ENCODE assay signal across 17 cellular contexts in genomic region chr1:145847827-145848226, GRCh38. TPM values are rescaled to one million over a fixed set of nuclear protein-coding genes. Genes with fewer than 3 reads are reported as not detected.
DNase-seq lines count a peak whose midpoint lies in the region; ATAC-seq and TF ChIP-seq lines count a peak whose summit lies in the region.
"Had no signal": no experiment of that assay in that cellular context is flagged by ENCODE, and none has a peak within 500 bp of the region (broad histone marks: within the 10 kb centered on the region; RNA-seq: fewer than 3 reads in every experiment).

No MANE protein-coding gene starts in this region.

- no peaks in the 10 kb centered on the region for H3K27me3 ChIP-seq in breast epithelium
- no peaks in the 10 kb centered on the region for H3K27me3 ChIP-seq in mammary epithelial cell (ENCODE audit: insufficient read depth, low read length)
- H3K27me3 ChIP-seq in CD8-positive, alpha-beta memory T cell (ENCODE audit: insufficient read depth, low read length, poor library complexity, severe bottlenecking), result no peaks in the 10 kb centered on the region
- H3K27me3 ChIP-seq in naive thymus-derived CD4-positive, alpha-beta T cell (ENCODE audit: control insufficient read depth in 2 of 2, insufficient read depth in 2 of 2, low read length in 2 of 2), result no peaks in the 10 kb centered on the region
- H3K27me3 ChIP-seq: BE2C had no signal

- intact Hi-C loops in breast epithelium (cut with DNase I; ENCODE audit: low total_unique reads) (no loop called here), mammary epithelial cell (cut with micrococcal nuclease) (loop anchor here (5.0 kb wide), 1 partner anchor 114 kb away; the partner anchor contains the start of genes ANKRD34A and POLR3GL)
- intact Hi-C loops in naive thymus-derived CD4-positive, alpha-beta T cell (cut with micrococcal nuclease), result no loop called here

- H3K9me3 ChIP-seq in breast epithelium, result no peaks in the 10 kb centered on the region
- no peaks in the 10 kb centered on the region for H3K9me3 ChIP-seq in mammary epithelial cell (replicated peaks; ENCODE audit: insufficient read depth, low read length)
- H3K9me3 ChIP-seq in CD8-positive, alpha-beta memory T cell (ENCODE audit: low read length), result no peaks in the 10 kb centered on the region
- H3K9me3 ChIP-seq in naive thymus-derived CD4-positive, alpha-beta T cell (ENCODE audit: control insufficient read depth in 2 of 3, low read length in 3 of 3), result no peaks in the 10 kb centered on the region
- H3K9me3 ChIP-seq: A549, BE2C had no signal

- no peaks in the 10 kb centered on the region for H3K4me1 ChIP-seq in breast epithelium
- peaks cover 36% of the 10 kb centered on the region for H3K4me1 ChIP-seq in mammary epithelial cell (ENCODE audit: insufficient read depth, low read length)
- peaks cover 10% of the 10 kb centered on the region for H3K4me1 ChIP-seq in CD8-positive, alpha-beta memory T cell (ENCODE audit: insufficient read depth, low read length)
- peaks cover 10 to 15% of the 10 kb centered on the region in 2 donors for H3K4me1 ChIP-seq in naive thymus-derived CD4-positive, alpha-beta T cell (ENCODE audit: control insufficient read depth in 2 of 2, insufficient read depth in 2 of 2, low read length in 2 of 2)
- H3K4me1 ChIP-seq: BE2C had no signal

- peaks cover 5 to 7% (median 6%) of the 10 kb centered on the region in 3 donors for H3K4me1 Mint-ChIP-seq in CD8-positive, alpha-beta memory T cell
- H3K4me1 Mint-ChIP-seq in naive thymus-derived CD4-positive, alpha-beta T cell, result peaks cover 6 to 23% (median 18%) of the 10 kb centered on the region in 7 donors
- peaks cover 5% of the 10 kb centered on the region for H3K4me1 Mint-ChIP-seq in type B pancreatic cell (ENCODE audit: unreplicated experiment)

- 71% methylated on average over 3 of the region's 3 CpGs for whole genome bisulfite sequencing in mammary epithelial cell (ENCODE audit: low coverage, missing lambda C conversion rate)

- H3K27me3 Mint-ChIP-seq in CD8-positive, alpha-beta memory T cell, result no peaks in the 10 kb centered on the region
- no peaks in the 10 kb centered on the region for H3K27me3 Mint-ChIP-seq in naive thymus-derived CD4-positive, alpha-beta T cell
- no peaks in the 10 kb centered on the region for H3K27me3 Mint-ChIP-seq in type B pancreatic cell

- no TSS peak for BruUV-seq in mammary epithelial cell (replicated peaks; lab: Mats Ljungman, UMichigan)

- peaks cover 2% of the 10 kb centered on the region for H4K20me1 ChIP-seq in mammary epithelial cell (ENCODE audit: insufficient read depth, low read length)

- POLR2A ChIA-PET in CD8-positive, alpha-beta memory T cell (lab: Charles Lee), result interaction anchor here (0.5 to 5.4 kb wide), 2 partner anchors 11 to 13 kb away, joined by 3 to 44 read pairs; partner anchors contain the start of gene PIAS3
- POLR2A ChIA-PET in naive thymus-derived CD4-positive, alpha-beta T cell (lab: Charles Lee), result interaction anchor here (0.6 to 4.7 kb wide), 6 partner anchors 11 to 146 kb away, joined by 3 to 49 read pairs (median 4); partner anchors contain the start of genes LIX1L and PIAS3

- H3K9me3 Mint-ChIP-seq in CD8-positive, alpha-beta memory T cell, result no peaks in the 10 kb centered on the region
- no peaks in the 10 kb centered on the region for H3K9me3 Mint-ChIP-seq in naive thymus-derived CD4-positive, alpha-beta T cell
- no peaks in the 10 kb centered on the region for H3K9me3 Mint-ChIP-seq in type B pancreatic cell
- H3K9me3 Mint-ChIP-seq: CD14-positive monocyte had no signal

- peak overlapping the region in 5 of 8 donors; percentile 17 to 92 (median 44) for H3K27ac Mint-ChIP-seq in CD8-positive, alpha-beta memory T cell
- H3K27ac Mint-ChIP-seq in naive thymus-derived CD4-positive, alpha-beta T cell, result peak overlapping the region in 5 of 9 donors; percentile 4 to 56 (median 38)
- no peak overlapping the region for H3K27ac Mint-ChIP-seq in type B pancreatic cell

- H3K4me3 ChIP-seq in breast epithelium (no peak overlapping the region), mammary epithelial cell (replicated peaks in 1 of 3; ENCODE audit: insufficient read depth in 1 of 3, low read depth in 2 of 3, low read length in 3 of 3) (no peak overlapping the region)
- H3K4me3 ChIP-seq in CD8-positive, alpha-beta memory T cell (ENCODE audit: low read length), result no peak overlapping the region
- no peak overlapping the region for H3K4me3 ChIP-seq in naive thymus-derived CD4-positive, alpha-beta T cell (ENCODE audit: low read length)
- H3K4me3 ChIP-seq: A549, GM12878, GM23248 had no signal

- peaks cover 5 to 42% (median 12%) of the 10 kb centered on the region in 3 donors for H3K36me3 Mint-ChIP-seq in CD8-positive, alpha-beta memory T cell
- peaks cover 0 to 12% (median 3%) of the 10 kb centered on the region in 5 donors for H3K36me3 Mint-ChIP-seq in naive thymus-derived CD4-positive, alpha-beta T cell
- H3K36me3 Mint-ChIP-seq in type B pancreatic cell, result peaks cover 17% of the 10 kb centered on the region

- peaks cover 15% of the 10 kb centered on the region for H3K36me3 ChIP-seq in breast epithelium
- H3K36me3 ChIP-seq in mammary epithelial cell (ENCODE audit: insufficient read depth, low read length), result peaks cover 30% of the 10 kb centered on the region
- H3K36me3 ChIP-seq in CD8-positive, alpha-beta memory T cell (ENCODE audit: insufficient read depth, low read length), result peaks cover 6% of the 10 kb centered on the region
- peaks cover 0 to 22% (median 0%) of the 10 kb centered on the region in 3 experiments for H3K36me3 ChIP-seq in naive thymus-derived CD4-positive, alpha-beta T cell (ENCODE audit: control insufficient read depth in 2 of 3, insufficient read depth in 3 of 3, low read length in 3 of 3)

- H3K4me3 Mint-ChIP-seq in CD8-positive, alpha-beta memory T cell, result peak overlapping the region in 1 of 7 donors; percentile 38
- H3K4me3 Mint-ChIP-seq in naive thymus-derived CD4-positive, alpha-beta T cell, result no peak overlapping the region
- H3K4me3 Mint-ChIP-seq in type B pancreatic cell, result peak overlapping the region; percentile 6
- H3K4me3 Mint-ChIP-seq: CD14-positive monocyte had no signal

- in situ Hi-C loops in mammary epithelial cell (cut with MboI; ENCODE audit: low sequenced_read_pairs in 2 of 2), result loop anchor here in 1 of 2 donors (10.0 kb wide), 1 partner anchor 167 kb away; no protein-coding TSS in a partner anchor

- no peak for TF ChIP-seq CTCF in breast epithelium (IDR thresholded peaks at IDR 0.05)
- no peak for TF ChIP-seq CTCF in mammary epithelial cell (conservative IDR thresholded peaks at IDR 0.05 in 1 of 2, IDR thresholded peaks at IDR 0.05 in 1 of 2; ENCODE audit: extremely low read depth in 1 of 2, insufficient read depth in 1 of 2, low read depth in 1 of 2, low read length in 2 of 2)
- TF ChIP-seq CTCF in type B pancreatic cell (conservative IDR thresholded peaks at IDR 0.05), result no peak

- H2AFZ ChIP-seq in mammary epithelial cell (ENCODE audit: low read depth, low read length), result no peak overlapping the region
- H2AFZ ChIP-seq: GM23248 had no signal

- H3K27ac ChIP-seq in breast epithelium, result peak overlapping the region; percentile 22 to 25
- no peak overlapping the region for H3K27ac ChIP-seq in mammary epithelial cell (ENCODE audit: insufficient read depth, low read depth, low read length)
- H3K27ac ChIP-seq in CD8-positive, alpha-beta memory T cell (ENCODE audit: low read depth, low read length), result no peak overlapping the region
- H3K27ac ChIP-seq in naive thymus-derived CD4-positive, alpha-beta T cell (ENCODE audit: low read depth, low read length), result no peak overlapping the region
- H3K27ac ChIP-seq: A549, GM23248 had no signal

- H3K79me2 ChIP-seq in mammary epithelial cell (ENCODE audit: insufficient read depth, low read length), result no peaks in the 10 kb centered on the region

- dilution Hi-C loops in mammary epithelial cell (cut with HindIII; ENCODE audit: low sequenced_read_pairs), result no loop called here

- H3K4me2 ChIP-seq in mammary epithelial cell (ENCODE audit: insufficient read depth, low read depth, low read length), result no peak overlapping the region
- H3K4me2 ChIP-seq: A549 had no signal

- DNase-seq in breast epithelium (ENCODE audit: low spot score in 2 of 2) (no peak), mammary epithelial cell (no peak), type B pancreatic cell (ENCODE audit: extremely low spot score, unreplicated experiment) (no peak), NCI-H446 (lab: John Stamatoyannopoulos, UW) (no peak), C1 segment of cervical spinal cord (lab: John Stamatoyannopoulos, UW) (no peak)
- no peak for DNase-seq in CD8-positive, alpha-beta memory T cell
- no peak for DNase-seq in naive thymus-derived CD4-positive, alpha-beta T cell
- DNase-seq: BE2C, Calu3, DMS 273 treated with DMSO at 0.1 percent for 48 hours, DMS79, GM23248, H7 had no signal

- CTCF ChIA-PET in mammary epithelial cell (lab: Charles Lee; ENCODE audit: low non-redundant PET), result no interaction called here
- CTCF ChIA-PET in CD8-positive, alpha-beta memory T cell (lab: Charles Lee), result interaction anchor here (1.2 to 7.1 kb wide), 8 partner anchors 11 to 165 kb away, joined by 4 to 160 read pairs (median 24); partner anchors contain the start of genes LIX1L, PIAS3 and RBM8A
- CTCF ChIA-PET in naive thymus-derived CD4-positive, alpha-beta T cell (lab: Charles Lee), result interaction anchor here (0.7 to 5.8 kb wide), 7 partner anchors 10 to 166 kb away, joined by 3 to 81 read pairs (median 6); partner anchors contain the start of gene PIAS3

- no peak for ATAC-seq in naive thymus-derived CD4-positive, alpha-beta T cell
- ATAC-seq: A549, GM12878 had no signal

- no peak overlapping the region for H3K9ac ChIP-seq in mammary epithelial cell (ENCODE audit: insufficient read depth, low read length)
- H3K9ac ChIP-seq: GM23248 had no signal

- no peak for TF ChIP-seq POLR2A in breast epithelium (IDR thresholded peaks at IDR 0.05)

RNA-seq across cellular contexts. Expression of gene NUDT17, which starts 2.4 kb away (rescaled TPM):
- total RNA-seq in breast epithelium (1 to 10 TPM; 2.5 to 4.0 (median 3.3) TPM), mammary epithelial cell (1 to 10 TPM; 2.7 to 4.3 TPM), type B pancreatic cell (ENCODE audit: low replicate concordance) (2.1 and 4.0 TPM in 2 replicates)
- polyA plus RNA-seq in mammary epithelial cell, result 2.5 TPM
- not detected for polyA minus RNA-seq in mammary epithelial cell
- total RNA-seq in CD8-positive, alpha-beta memory T cell, result 1 to 10 TPM; 1.6 to 2.2 TPM
- 2.8 TPM for polyA plus RNA-seq in CD8-positive, alpha-beta memory T cell
- 1 to 10 TPM; 2.9 to 6.7 (median 3.4) TPM for total RNA-seq in naive thymus-derived CD4-positive, alpha-beta T cell
- 1 to 10 TPM; 5.7 to 7.6 TPM for polyA plus RNA-seq in naive thymus-derived CD4-positive, alpha-beta T cell

RNA-seq across cellular contexts. Expression of gene PIAS3, which starts 11.1 kb away (rescaled TPM):
- total RNA-seq in breast epithelium (10 to 100 TPM; 14.1 to 53.3 (median 31.8) TPM), mammary epithelial cell (10 to 100 TPM; 21.7 to 58.8 TPM), type B pancreatic cell (ENCODE audit: low replicate concordance) (18.4 and 40.0 TPM in 2 replicates)
- 40.5 TPM for polyA plus RNA-seq in mammary epithelial cell
- polyA minus RNA-seq in mammary epithelial cell, result 89.4 TPM
- 10 to 100 TPM; 16.7 to 18.3 TPM for total RNA-seq in CD8-positive, alpha-beta memory T cell
- polyA plus RNA-seq in CD8-positive, alpha-beta memory T cell, result 21.2 TPM
- total RNA-seq in naive thymus-derived CD4-positive, alpha-beta T cell, result 10 to 100 TPM; 21.4 to 28.3 (median 23.0) TPM
- polyA plus RNA-seq in naive thymus-derived CD4-positive, alpha-beta T cell, result 10 to 100 TPM in 1 of 2 donors, 1 to 10 TPM in 1; 6.7 to 15.2 TPM

RNA-seq across cellular contexts. Expression of gene POLR3C, which starts 23.8 kb away (rescaled TPM):
- total RNA-seq in breast epithelium, result 10 to 100 TPM; 40.5 to 50.3 (median 40.6) TPM
- total RNA-seq in mammary epithelial cell, result 10 to 100 TPM; 36.2 to 44.3 TPM
- 36.6 TPM for polyA plus RNA-seq in mammary epithelial cell
- 38.2 TPM for polyA minus RNA-seq in mammary epithelial cell
- 10 to 100 TPM; 53.1 to 54.1 TPM for total RNA-seq in CD8-positive, alpha-beta memory T cell
- polyA plus RNA-seq in CD8-positive, alpha-beta memory T cell, result 47.5 TPM
- 10 to 100 TPM; 22.0 to 44.4 (median 32.5) TPM for total RNA-seq in naive thymus-derived CD4-positive, alpha-beta T cell
- 10 to 100 TPM; 45.7 to 48.9 TPM for polyA plus RNA-seq in naive thymus-derived CD4-positive, alpha-beta T cell
- 27.6 and 28.3 TPM in 2 replicates for total RNA-seq in type B pancreatic cell (ENCODE audit: low replicate concordance)

RNA-seq across cellular contexts. Expression of gene RNF115, which starts 23.9 kb away (rescaled TPM):
- 10 to 100 TPM; 24.3 to 28.2 (median 26.1) TPM for total RNA-seq in breast epithelium
- total RNA-seq in mammary epithelial cell, result 10 to 100 TPM; 11.1 to 12.0 TPM
- polyA plus RNA-seq in mammary epithelial cell, result 5.6 TPM
- polyA minus RNA-seq in mammary epithelial cell, result 4.1 TPM
- 10 to 100 TPM; 16.9 to 17.8 TPM for total RNA-seq in CD8-positive, alpha-beta memory T cell
- polyA plus RNA-seq in CD8-positive, alpha-beta memory T cell, result 9.1 TPM
- total RNA-seq in naive thymus-derived CD4-positive, alpha-beta T cell, result 10 to 100 TPM; 11.4 to 17.3 (median 15.6) TPM
- polyA plus RNA-seq in naive thymus-derived CD4-positive, alpha-beta T cell, result 1 to 10 TPM; 3.7 to 4.5 TPM
- 9.2 and 10.6 TPM in 2 replicates for total RNA-seq in type B pancreatic cell (ENCODE audit: low replicate concordance)

RNA-seq across cellular contexts. Expression of gene ANKRD35, which starts 37.8 kb away (rescaled TPM):
- total RNA-seq in breast epithelium (10 to 100 TPM in 1 of 3 donors, 1 to 10 TPM in 2; 6.4 to 10.2 (median 7.0) TPM), mammary epithelial cell (under 1 TPM; 0.33 to 0.66 TPM), type B pancreatic cell (ENCODE audit: low replicate concordance) (0.12 and 0.56 TPM in 2 replicates)
- 0.67 TPM for polyA plus RNA-seq in mammary epithelial cell
- polyA minus RNA-seq in mammary epithelial cell, result 4.8 TPM
- 1 to 10 TPM in 1 of 2 experiments, under 1 TPM in 1; 0.80 to 1.0 TPM for total RNA-seq in CD8-positive, alpha-beta memory T cell
- 1.3 TPM for polyA plus RNA-seq in CD8-positive, alpha-beta memory T cell
- total RNA-seq in naive thymus-derived CD4-positive, alpha-beta T cell, result under 1 TPM in 2 of 5 experiments, not detected in 3; 0.15 to 0.58 TPM
- under 1 TPM; 0.12 to 0.14 TPM for polyA plus RNA-seq in naive thymus-derived CD4-positive, alpha-beta T cell
- total RNA-seq: Calu3, G401 had no signal
- polyA plus RNA-seq: A549 had no signal

Comparison
In these comparisons a context has a peak if more than half of its experiments do, and no peak if none do; other contexts are left out.
1. H3K27ac ChIP-seq: peak in breast epithelium (2 of 2); none in mammary epithelial cell (single experiment), CD8-positive, alpha-beta memory T cell (single experiment) and naive thymus-derived CD4-positive, alpha-beta T cell (single experiment).